18 cellular contexts compared by ENCODE assay signal in genomic region chr7:40800771-40801170, GRCh38.
"Had no signal": no experiment of that assay in that cellular context is flagged by ENCODE, and none has a peak within 500 bp of the region (broad histone marks: within the 10 kb centered on the region; RNA-seq: fewer than 3 reads in every experiment).

No MANE protein-coding gene starts in this region.

- H3K4me3 ChIP-seq: ascending aorta, breast epithelium, smooth muscle cell had no signal

- H3K9me3 ChIP-seq: ascending aorta, breast epithelium had no signal

- DNase-seq: activated CD4-positive, alpha-beta T cell treated with anti-CD3 and anti-CD28 coated beads, Interleukin-2, amount 50 U/mL, for 4 hours; activated CD4-positive, CD25-positive, alpha-beta regulatory T cell treated with anti-CD3 and anti-CD28 coated beads, Interleukin-2, amount 50 U/mL, for 72 hours; activated naive CD4-positive, alpha-beta T cell treated with Interleukin-2 at 50 U/mL for 16 hours; activated naive CD8-positive, alpha-beta T cell treated with anti-CD3 and anti-CD28 coated beads, Interleukin-2, amount 50 U/mL, for 24 hours; endodermal cell; glutamatergic neuron; immature natural killer cell; mammary epithelial cell; naive B cell; posterior cingulate gyrus; stimulated activated naive CD8-positive, alpha-beta T cell treated with anti-CD3 and anti-CD28 coated beads, Interleukin-15, Interleukin-2, amounts not matched to agents 100 U/mL and 50 U/mL, for 24 hours; T-helper 1 cell; T1000; trophoblast cell had no signal

- ATAC-seq: activated naive CD8-positive, alpha-beta T cell treated with anti-CD3 and anti-CD28 coated beads, Interleukin-2, amount 50 U/mL, for 24 hours; activated T-helper 17 cell treated with anti-CD3 and anti-CD28 coated beads, Interleukin-2, amount 50 U/mL, for 72 hours; stimulated activated naive CD8-positive, alpha-beta T cell treated with anti-CD3 and anti-CD28 coated beads, Interleukin-15, Interleukin-2, amounts not matched to agents 100 U/mL and 50 U/mL, for 24 hours had no signal

- H3K27ac ChIP-seq: ascending aorta, breast epithelium had no signal

- H3K36me3 ChIP-seq: ascending aorta, breast epithelium had no signal

- H3K27me3 ChIP-seq: ascending aorta, breast epithelium had no signal

- H3K4me1 ChIP-seq: breast epithelium had no signal

- H3K4me2 ChIP-seq: smooth muscle cell had no signal
